In the genomic region with DNA sequence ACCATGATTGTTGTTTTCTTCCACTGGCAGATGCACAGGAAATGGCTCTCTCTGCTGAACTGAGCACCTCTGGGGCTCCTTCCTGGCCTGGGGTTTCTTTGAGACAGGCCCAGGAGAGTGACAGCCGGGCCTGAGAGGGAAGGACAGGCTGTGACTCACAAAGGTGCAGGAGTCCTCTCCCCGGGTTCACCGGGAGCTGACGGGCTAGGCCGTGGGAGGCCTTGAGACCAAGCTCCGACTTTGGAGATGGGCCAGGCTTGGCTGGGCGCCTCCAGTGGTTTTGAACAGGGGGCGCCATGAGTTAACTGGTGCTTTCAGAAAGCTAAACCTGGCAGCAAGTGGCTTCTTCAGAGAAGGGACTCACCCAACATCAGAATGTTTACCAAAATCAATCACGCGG, we compare ENCODE assay signal across 15 cellular contexts.
DNase-seq lines count a peak whose midpoint lies in the region; ATAC-seq, FAIRE-seq and TF ChIP-seq lines count a peak whose summit lies in the region.
"Had no signal": no experiment of that assay in that cellular context is flagged by ENCODE, and none has a peak within 500 bp of the region (broad histone marks: within the 10 kb centered on the region; RNA-seq: fewer than 3 reads in every experiment).

No MANE protein-coding gene starts in this region.

- peaks cover 0 to 6% (median 0%) of the 10 kb centered on the region in 3 experiments for H3K27me3 ChIP-seq in neuronal stem cell (ENCODE audit: control insufficient read depth in 3 of 3, insufficient read depth in 3 of 3, low read depth in 1 of 3, low read length in 3 of 3)

- CTCF ChIA-PET in activated CD8-positive, alpha-beta T cell treated with anti-CD3 and anti-CD28 coated beads, Interleukin-2, amount 10 ng/mL, durations not matched to agents 7 days and 5 days (lab: Charles Lee): no interaction called here

- no peak overlapping the region for H3K9ac ChIP-seq in neuronal stem cell (ENCODE audit: low read depth, low read length, poor library complexity)

- POLR2A ChIA-PET in activated CD8-positive, alpha-beta T cell treated with anti-CD3 and anti-CD28 coated beads, Interleukin-2, amount 10 ng/mL, durations not matched to agents 7 days and 5 days (lab: Charles Lee): no interaction called here

- H3K27me3 Mint-ChIP-seq in activated CD8-positive, alpha-beta T cell treated with anti-CD3 and anti-CD28 coated beads, Interleukin-2, amount 10 ng/mL, durations not matched to agents 7 days and 5 days (ENCODE audit: low read depth): no peaks in the 10 kb centered on the region

- no peaks in the 10 kb centered on the region for H3K36me3 Mint-ChIP-seq in activated CD8-positive, alpha-beta T cell treated with anti-CD3 and anti-CD28 coated beads, Interleukin-2, amount 10 ng/mL, durations not matched to agents 7 days and 5 days (ENCODE audit: low read depth)

- DNase-seq in NCI-H82 (lab: John Stamatoyannopoulos, UW) (peak; percentile 49), NCI-H82 treated with DMSO at 0.1 percent for 48 hours (lab: John Stamatoyannopoulos, UW; ENCODE audit: unreplicated experiment) (no peak), HTR-8/SVneo (ENCODE audit: insufficient read length, low spot score) (peak; percentile 17), neuronal stem cell (ENCODE audit: low spot score) (no peak), GM12892 (ENCODE audit: insufficient read length) (no peak)
- DNase-seq in activated CD8-positive, alpha-beta T cell treated with anti-CD3 and anti-CD28 coated beads, Interleukin-2, amount 10 ng/mL, durations not matched to agents 7 days and 5 days: peak; percentile 21
- DNase-seq: 8988T, heart right ventricle, mammary epithelial cell had no signal

- H4K8ac ChIP-seq in neuronal stem cell (ENCODE audit: low read depth, low read length): no peak overlapping the region

- ATAC-seq in activated CD8-positive, alpha-beta T cell treated with anti-CD3 and anti-CD28 coated beads, Interleukin-2, amount 10 ng/mL, durations not matched to agents 7 days and 5 days: no peak
- no peak for ATAC-seq in HG02763 (IDR thresholded peaks at IDR 0.05; ENCODE audit: unreplicated experiment)
- no peak for ATAC-seq in HG03457 (IDR thresholded peaks at IDR 0.05; ENCODE audit: unreplicated experiment)
- ATAC-seq: activated T-helper 17 cell treated with anti-CD3 and anti-CD28 coated beads, Interleukin-2, amount 50 U/mL, for 72 hours had no signal

- no peak overlapping the region for H3K4me3 ChIP-seq in neuronal stem cell (ENCODE audit: low read length in 2 of 2)
- H3K4me3 ChIP-seq: heart right ventricle had no signal

- no peaks in the 10 kb centered on the region for H3K79me1 ChIP-seq in neuronal stem cell (ENCODE audit: low read depth, low read length)

- FAIRE-seq in HTR-8/SVneo (lab: Jason Lieb, UNC): no peak
- no peak for FAIRE-seq in GM12892 (lab: Jason Lieb, UNC)
- FAIRE-seq: bronchial epithelial cell, endothelial cell of umbilical vein had no signal

- H2BK5ac ChIP-seq in neuronal stem cell (ENCODE audit: low read length): no peak overlapping the region

- H3K4me1 Mint-ChIP-seq in activated CD8-positive, alpha-beta T cell treated with anti-CD3 and anti-CD28 coated beads, Interleukin-2, amount 10 ng/mL, durations not matched to agents 7 days and 5 days (ENCODE audit: low read depth): peaks cover 4% of the 10 kb centered on the region
- H3K4me1 Mint-ChIP-seq: activated T-helper 17 cell treated with anti-CD3 and anti-CD28 coated beads, Interleukin-2, amount 50 U/mL, for 72 hours had no signal

- no peak overlapping the region for H3K4ac ChIP-seq in neuronal stem cell (ENCODE audit: low read length)

- H3K36me3 ChIP-seq in neuronal stem cell (replicated peaks in 1 of 2; ENCODE audit: control insufficient read depth in 2 of 2, insufficient read depth in 2 of 2, low read length in 2 of 2): no peaks in the 10 kb centered on the region
- H3K36me3 ChIP-seq: heart right ventricle had no signal

- no peak overlapping the region for H3K4me3 Mint-ChIP-seq in activated CD8-positive, alpha-beta T cell treated with anti-CD3 and anti-CD28 coated beads, Interleukin-2, amount 10 ng/mL, durations not matched to agents 7 days and 5 days
- H3K4me3 Mint-ChIP-seq: activated T-helper 17 cell treated with anti-CD3 and anti-CD28 coated beads, Interleukin-2, amount 50 U/mL, for 72 hours had no signal

- no peak overlapping the region for H2BK120ac ChIP-seq in neuronal stem cell (ENCODE audit: low read depth, low read length)

- H3K27ac Mint-ChIP-seq in activated CD8-positive, alpha-beta T cell treated with anti-CD3 and anti-CD28 coated beads, Interleukin-2, amount 10 ng/mL, durations not matched to agents 7 days and 5 days: no peak overlapping the region
- H3K27ac Mint-ChIP-seq: activated T-helper 17 cell treated with anti-CD3 and anti-CD28 coated beads, Interleukin-2, amount 50 U/mL, for 72 hours had no signal

- H4K91ac ChIP-seq in neuronal stem cell (ENCODE audit: low read depth, low read length, poor library complexity): no peak overlapping the region

- no peak overlapping the region for H2AK5ac ChIP-seq in neuronal stem cell (ENCODE audit: low read depth, low read length)

- no CpG with 5 or more reads among the region's 10 CpGs for WGBS in neuronal stem cell (ENCODE audit: extremely low coverage in 2 of 2, insufficient read length in 2 of 2, insufficient replicate concordance in 1 of 2), 2 donors

- no peak for TF ChIP-seq POLR2A in GM12892 (IDR thresholded peaks at IDR 0.05; ENCODE audit: low read depth, low read length)

- no peak overlapping the region for H3K18ac ChIP-seq in neuronal stem cell (ENCODE audit: low read length)

- H3K9me3 Mint-ChIP-seq in activated CD8-positive, alpha-beta T cell treated with anti-CD3 and anti-CD28 coated beads, Interleukin-2, amount 10 ng/mL, durations not matched to agents 7 days and 5 days (ENCODE audit: insufficient read depth): no peaks in the 10 kb centered on the region
- H3K9me3 Mint-ChIP-seq: activated T-helper 17 cell treated with anti-CD3 and anti-CD28 coated beads, Interleukin-2, amount 50 U/mL, for 72 hours had no signal

- peaks cover 0 to 1% of the 10 kb centered on the region in 2 donors for H3K4me1 ChIP-seq in neuronal stem cell (ENCODE audit: control insufficient read depth in 2 of 2, insufficient read depth in 1 of 2, low read depth in 1 of 2, low read length in 2 of 2)

- H3K4me2 ChIP-seq in neuronal stem cell (ENCODE audit: insufficient read depth, low read length, poor library complexity, severe bottlenecking): no peak overlapping the region

- H2BK15ac ChIP-seq in neuronal stem cell (ENCODE audit: low read length): no peak overlapping the region

- no peak overlapping the region for H3K23ac ChIP-seq in neuronal stem cell (ENCODE audit: low read depth, low read length, poor library complexity)

- no peak overlapping the region for H2BK12ac ChIP-seq in neuronal stem cell (ENCODE audit: low read length)

- H3K27ac ChIP-seq in neuronal stem cell (replicated peaks; ENCODE audit: low read length): no peak overlapping the region
- H3K27ac ChIP-seq: heart right ventricle, HL-60 had no signal

- H2AFZ ChIP-seq in neuronal stem cell (ENCODE audit: low read length): peak overlapping the region; percentile 73

- H3K14ac ChIP-seq in neuronal stem cell (ENCODE audit: low read length): no peak overlapping the region

- peaks cover 0 to 2% of the 10 kb centered on the region in 2 donors for H3K9me3 ChIP-seq in neuronal stem cell (replicated peaks in 1 of 2; ENCODE audit: control insufficient read depth in 2 of 2, insufficient read depth in 1 of 2, low read depth in 1 of 2, low read length in 2 of 2)

Comparison
In these comparisons a context has a peak if more than half of its experiments do, and no peak if none do; other contexts are left out.
1. DNase-seq: peak in NCI-H82 (single experiment), HTR-8/SVneo (single experiment) and activated CD8-positive, alpha-beta T cell treated with anti-CD3 and anti-CD28 coated beads, Interleukin-2, amount 10 ng/mL, durations not matched to agents 7 days and 5 days (single experiment); none in NCI-H82 treated with DMSO at 0.1 percent for 48 hours (single experiment), neuronal stem cell (single experiment) and GM12892 (single experiment).